ENCODE assay signal across 8 cellular contexts in the genomic region with DNA sequence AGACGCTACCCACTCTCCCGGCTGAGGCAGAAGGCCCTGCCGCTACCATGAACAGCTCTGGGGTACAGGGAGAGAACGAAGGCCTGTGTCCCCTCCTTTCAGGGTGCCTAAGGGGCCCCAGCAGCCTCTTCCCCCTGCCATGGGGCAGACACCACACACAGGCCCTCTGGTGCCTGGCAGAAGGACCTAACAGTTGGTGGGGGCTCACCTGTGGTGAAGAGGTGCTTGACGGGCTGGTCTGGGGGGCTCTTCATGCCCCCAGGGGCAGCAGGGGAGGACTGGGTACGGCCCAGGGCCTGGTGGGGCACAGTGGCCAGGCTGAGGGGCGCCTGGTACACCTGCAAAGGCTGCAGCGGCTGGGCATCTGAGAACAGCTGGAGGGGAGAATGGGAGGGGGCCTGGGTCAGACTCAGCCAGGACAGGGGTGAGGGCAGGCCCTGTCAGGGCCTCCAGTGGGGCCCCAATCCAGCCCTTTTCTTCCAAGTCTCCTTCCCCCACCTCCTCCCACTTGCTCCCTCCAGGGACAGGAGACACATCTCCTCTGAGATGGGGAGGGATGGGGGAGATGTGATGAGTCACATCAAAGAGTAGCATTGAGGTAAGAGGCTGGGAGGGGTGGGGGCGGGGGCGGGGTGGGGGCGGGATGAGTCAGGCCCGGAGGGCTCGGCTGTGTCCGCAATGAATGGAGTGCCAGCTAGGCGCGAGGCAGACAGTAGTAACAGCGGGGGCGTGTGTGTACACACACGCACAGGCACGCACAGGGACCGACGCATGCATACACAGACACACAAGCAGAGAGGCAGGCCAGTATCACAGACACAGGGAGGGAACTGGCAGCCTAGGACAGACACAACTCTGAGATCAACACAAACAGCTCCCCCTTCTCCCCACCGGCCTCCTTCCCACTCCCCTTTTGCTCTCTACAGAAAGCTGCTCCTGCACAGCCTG. TPM values are rescaled to one million over a fixed set of nuclear protein-coding genes. Genes with fewer than 3 reads are reported as not detected.
DNase-seq lines count a peak whose midpoint lies in the region; ATAC-seq, FAIRE-seq and TF ChIP-seq lines count a peak whose summit lies in the region.

No MANE protein-coding gene starts in this region.

- H3K36me3 ChIP-seq in neural cell (ENCODE audit: insufficient read depth, low read length) = no peaks in the 10 kb centered on the region

- H3K9me3 ChIP-seq in A549 (no peaks in the 10 kb centered on the region), neural cell (ENCODE audit: low read length) (no peaks in the 10 kb centered on the region)

- ATAC-seq in A549 (peak; percentile 65 to 76), HG03159 (IDR thresholded peaks at IDR 0.05; ENCODE audit: unreplicated experiment) (no peak), HG02938 (IDR thresholded peaks at IDR 0.05; ENCODE audit: unreplicated experiment) (no peak)

- H3K27ac Mint-ChIP-seq in activated CD4-positive, alpha-beta T cell treated with anti-CD3 and anti-CD28 coated beads, Interleukin-2, amount 10 ng/mL, durations not matched to agents 7 days and 5 days = peak overlapping the region; percentile 60
- H3K27ac Mint-ChIP-seq in type B pancreatic cell = peak overlapping the region; percentile 87

- no peak for TF ChIP-seq POLR2A in A549 (IDR thresholded peaks at IDR 0.05; ENCODE audit: low read length)

- H3K4me1 Mint-ChIP-seq in activated CD4-positive, alpha-beta T cell treated with anti-CD3 and anti-CD28 coated beads, Interleukin-2, amount 10 ng/mL, durations not matched to agents 7 days and 5 days = peaks cover 6% of the 10 kb centered on the region
- peaks cover 20% of the 10 kb centered on the region for H3K4me1 Mint-ChIP-seq in type B pancreatic cell (ENCODE audit: unreplicated experiment)

- POLR2A ChIA-PET in A549 (lab: Yijun Ruan, JAX) = interaction anchor here (1.2 to 2.4 kb wide), 5 partner anchors 8 to 37 kb away, joined by 4 to 10 read pairs (median 4); a partner anchor contains a TSS
- POLR2A ChIA-PET in activated CD4-positive, alpha-beta T cell treated with anti-CD3 and anti-CD28 coated beads, Interleukin-2, amount 10 ng/mL, durations not matched to agents 7 days and 5 days (lab: Charles Lee) = no interaction called here

- H3K36me3 Mint-ChIP-seq in activated CD4-positive, alpha-beta T cell treated with anti-CD3 and anti-CD28 coated beads, Interleukin-2, amount 10 ng/mL, durations not matched to agents 7 days and 5 days (ENCODE audit: low read depth) = peaks cover 3% of the 10 kb centered on the region
- H3K36me3 Mint-ChIP-seq in type B pancreatic cell = peaks cover 5% of the 10 kb centered on the region

- H3K9ac ChIP-seq in neural cell (ENCODE audit: low read length) = peak overlapping the region; percentile 46

- TF ChIP-seq EP300 in A549 (IDR thresholded peaks at IDR 0.05) (peak in 1 of 2 experiments; percentile 42; a peak in 1 of 5 replicates), neural cell (conservative IDR thresholded peaks at IDR 0.05; ENCODE audit: poor library complexity, severe bottlenecking) (no peak)

- TF ChIP-seq RAD21 in A549 (conservative IDR thresholded peaks at IDR 0.05 in 1 of 2, IDR thresholded peaks at IDR 0.05 in 1 of 2) = peak in 1 of 2 experiments; percentile 49; a peak in 3 of 5 replicates
- TF ChIP-seq RAD21 in neural cell (conservative IDR thresholded peaks at IDR 0.05) = no peak

- TF ChIP-seq CTCF in A549 (IDR thresholded peaks at IDR 0.05) (no peak), dorsolateral prefrontal cortex (IDR thresholded peaks at IDR 0.05 in 54 of 56, conservative IDR thresholded peaks at IDR 0.05 in 2 of 56; ENCODE audit: low read depth in 1 of 56, partially characterized antibody in 56 of 56) (no peak), neural cell (IDR thresholded peaks at IDR 0.05; ENCODE audit: poor library complexity, severe bottlenecking) (no peak), type B pancreatic cell (conservative IDR thresholded peaks at IDR 0.05) (no peak)

- no peaks in the 10 kb centered on the region for H3K9me2 ChIP-seq in neural cell (ENCODE audit: insufficient read depth, low read length)

- intact Hi-C loops in dorsolateral prefrontal cortex (cut with DNase I) = no loop called here

- CTCF ChIA-PET in A549 (lab: Yijun Ruan, JAX) = interaction anchor here (0.6 to 39.6 kb wide), 12 partner anchors 9 to 265 kb away, joined by 3 to 1202 read pairs (median 4); a partner anchor contains a TSS
- CTCF ChIA-PET in activated CD4-positive, alpha-beta T cell treated with anti-CD3 and anti-CD28 coated beads, Interleukin-2, amount 10 ng/mL, durations not matched to agents 7 days and 5 days (lab: Charles Lee) = interaction anchor here (0.6 to 1.1 kb wide), 3 partner anchors 12 to 176 kb away, joined by 3 read pairs; no protein-coding TSS in a partner anchor

- no peaks in the 10 kb centered on the region for H3F3A ChIP-seq in neural cell (ENCODE audit: insufficient read depth, low read length, poor library complexity, severe bottlenecking)

- H2AFZ ChIP-seq in neural cell (ENCODE audit: low read depth, low read length) = no peak overlapping the region

- peak overlapping the region; percentile 84 to 89 for H3K27ac ChIP-seq in A549
- H3K27ac ChIP-seq in dorsolateral prefrontal cortex = peak overlapping the region in 56 of 59 donors; percentile 1 to 92 (median 66)
- peak overlapping the region; percentile 24 for H3K27ac ChIP-seq in neural cell (ENCODE audit: low read length)

- H3K27me3 ChIP-seq in dorsolateral prefrontal cortex (no peaks in the 10 kb centered on the region), neural cell (ENCODE audit: insufficient read depth, low read depth, low read length) (no peaks in the 10 kb centered on the region)

- no peaks in the 10 kb centered on the region for H3K9me3 Mint-ChIP-seq in activated CD4-positive, alpha-beta T cell treated with anti-CD3 and anti-CD28 coated beads, Interleukin-2, amount 10 ng/mL, durations not matched to agents 7 days and 5 days
- no peaks in the 10 kb centered on the region for H3K9me3 Mint-ChIP-seq in type B pancreatic cell

- H3K4me3 ChIP-seq in A549 (peak overlapping the region; percentile 0; the same call in 1 of the 3 replicates), dorsolateral prefrontal cortex (no peak overlapping the region), neural cell (ENCODE audit: low read length) (no peak overlapping the region)

- H3K4me3 Mint-ChIP-seq in activated CD4-positive, alpha-beta T cell treated with anti-CD3 and anti-CD28 coated beads, Interleukin-2, amount 10 ng/mL, durations not matched to agents 7 days and 5 days = no peak overlapping the region
- H3K4me3 Mint-ChIP-seq in type B pancreatic cell = peak overlapping the region; percentile 79

- DNase-seq in A549 (ENCODE audit: low read depth in 1 of 2, low spot score in 1 of 2) (peak; percentile 87 to 96), HUDEP-2 (lab: John Stamatoyannopoulos, UW; ENCODE audit: unreplicated experiment in 76 of 76) (peak in 67 of 76 experiments; percentile 3 to 90 (median 58)), dorsolateral prefrontal cortex (peak in 7 of 10 donors; percentile 64 to 87 (median 75)), type B pancreatic cell (ENCODE audit: extremely low spot score, unreplicated experiment) (no peak)
- no peak for DNase-seq in activated CD4-positive, alpha-beta T cell treated with anti-CD3 and anti-CD28 coated beads, Interleukin-2, amount 10 ng/mL, durations not matched to agents 7 days and 5 days

- peak overlapping the region; percentile 72 for H3K4me2 ChIP-seq in A549
- no peak overlapping the region for H3K4me2 ChIP-seq in neural cell (ENCODE audit: low read length)

- FAIRE-seq in A549 (lab: Jason Lieb, UNC) = no peak

- WGBS in A549 (ENCODE audit: missing lambda C conversion rate) = 24% methylated on average over 17 of the region's 23 CpGs

- peaks cover 32% of the 10 kb centered on the region for H3K4me1 ChIP-seq in A549

- H4K20me1 ChIP-seq in neural cell (ENCODE audit: insufficient read depth) = no peaks in the 10 kb centered on the region

- no peaks in the 10 kb centered on the region for H3K27me3 Mint-ChIP-seq in activated CD4-positive, alpha-beta T cell treated with anti-CD3 and anti-CD28 coated beads, Interleukin-2, amount 10 ng/mL, durations not matched to agents 7 days and 5 days
- H3K27me3 Mint-ChIP-seq in type B pancreatic cell = no peaks in the 10 kb centered on the region

- H3K79me2 ChIP-seq in neural cell (replicated peaks; ENCODE audit: insufficient read depth, low read length) = no peaks in the 10 kb centered on the region

RNA-seq across cellular contexts. Expression of a gene that starts 16.1 kb away (rescaled TPM):
- polyA plus RNA-seq in A549 (2011; rRNA removed) = 104 TPM in 2 replicates
- 216 and 285 TPM in 2 replicates for polyA plus RNA-seq in A549 (2012; cell fraction: cytosol; rRNA removed)
- polyA plus RNA-seq in A549 (2012; cell fraction: nucleus; rRNA removed) = 173 and 235 TPM in 2 replicates
- polyA plus RNA-seq in A549 (2017; fragmentation: RNase III; extraction: RNeasy Plus Mini Kit Qiagen cat#74134 plus additional on column Dnase treatment) = 122 to 130 TPM (median 128 TPM) in 3 replicates
- polyA minus RNA-seq in A549 (2011; rRNA and poly(A)+ RNA removed) = 147 and 151 TPM in 2 replicates
- 10 to 100 TPM; 18.1 to 25.2 TPM for total RNA-seq in activated CD4-positive, alpha-beta T cell treated with anti-CD3 and anti-CD28 coated beads, Interleukin-2, amount 10 ng/mL, durations not matched to agents 7 days and 5 days
- 10 to 100 TPM; 29.8 to 60.2 (median 41.8) TPM for total RNA-seq in dorsolateral prefrontal cortex
- 10.8 and 16.7 TPM in 2 replicates for polyA plus RNA-seq in neural cell
- polyA minus RNA-seq in neural cell = 19.3 and 22.2 TPM in 2 replicates
- total RNA-seq in type B pancreatic cell (ENCODE audit: low replicate concordance) = 63.6 and 63.7 TPM in 2 replicates

RNA-seq across cellular contexts. Expression of a gene that starts 20.2 kb away (rescaled TPM):
- 64.9 and 75.0 TPM in 2 replicates for polyA plus RNA-seq in A549 (2011; rRNA removed)
- 33.6 and 38.9 TPM in 2 replicates for polyA plus RNA-seq in A549 (2012; cell fraction: cytosol; rRNA removed)
- polyA plus RNA-seq in A549 (2012; cell fraction: nucleus; rRNA removed) = 15.7 and 19.4 TPM in 2 replicates
- polyA plus RNA-seq in A549 (2017; fragmentation: RNase III; extraction: RNeasy Plus Mini Kit Qiagen cat#74134 plus additional on column Dnase treatment) = 42.4 to 43.9 TPM (median 43.1 TPM) in 3 replicates
- 72.8 and 73.5 TPM in 2 replicates for polyA minus RNA-seq in A549 (2011; rRNA and poly(A)+ RNA removed)
- 10 to 100 TPM; 59.3 to 64.8 TPM for total RNA-seq in activated CD4-positive, alpha-beta T cell treated with anti-CD3 and anti-CD28 coated beads, Interleukin-2, amount 10 ng/mL, durations not matched to agents 7 days and 5 days
- 10 to 100 TPM; 27.5 to 55.0 (median 39.7) TPM for total RNA-seq in dorsolateral prefrontal cortex
- 9.6 and 12.0 TPM in 2 replicates for polyA plus RNA-seq in neural cell
- 25.2 and 26.8 TPM in 2 replicates for polyA minus RNA-seq in neural cell
- total RNA-seq in type B pancreatic cell (ENCODE audit: low replicate concordance) = 44.8 and 50.6 TPM in 2 replicates

RNA-seq across cellular contexts. Expression of a gene that starts 36.8 kb away (rescaled TPM):
- 3.1 and 5.7 TPM in 2 replicates for polyA plus RNA-seq in A549 (2011; rRNA removed)
- 1.9 and 3.7 TPM in 2 replicates for polyA plus RNA-seq in A549 (2012; cell fraction: cytosol; rRNA removed)
- polyA plus RNA-seq in A549 (2012; cell fraction: nucleus; rRNA removed) = 11.9 and 12.9 TPM in 2 replicates
- 3.2 to 7.1 TPM (median 4.5 TPM) in 3 replicates for polyA plus RNA-seq in A549 (2017; fragmentation: RNase III; extraction: RNeasy Plus Mini Kit Qiagen cat#74134 plus additional on column Dnase treatment)
- polyA minus RNA-seq in A549 (2011; rRNA and poly(A)+ RNA removed) = 8.4 and 11.0 TPM in 2 replicates
- total RNA-seq in activated CD4-positive, alpha-beta T cell treated with anti-CD3 and anti-CD28 coated beads, Interleukin-2, amount 10 ng/mL, durations not matched to agents 7 days and 5 days = 10 to 100 TPM; 27.0 to 32.3 TPM
- total RNA-seq in dorsolateral prefrontal cortex = 100 to 1,000 TPM in 88 of 120 experiments, 10 to 100 TPM in 32; 70.3 to 155 (median 110) TPM
- 93.0 and 97.8 TPM in 2 replicates for polyA plus RNA-seq in neural cell
- 90.8 and 111 TPM in 2 replicates for polyA minus RNA-seq in neural cell
- 43.3 and 48.9 TPM in 2 replicates for total RNA-seq in type B pancreatic cell (ENCODE audit: low replicate concordance)

RNA-seq across cellular contexts. Expression of a gene that starts 55.1 kb away (rescaled TPM):
- 5.4 and 5.6 TPM in 2 replicates for polyA plus RNA-seq in A549 (2011; rRNA removed)
- 8.2 and 11.1 TPM in 2 replicates for polyA plus RNA-seq in A549 (2012; cell fraction: cytosol; rRNA removed)
- 23.5 and 24.0 TPM in 2 replicates for polyA plus RNA-seq in A549 (2012; cell fraction: nucleus; rRNA removed)
- polyA plus RNA-seq in A549 (2017; fragmentation: RNase III; extraction: RNeasy Plus Mini Kit Qiagen cat#74134 plus additional on column Dnase treatment) = 6.0 to 7.1 TPM (median 6.8 TPM) in 3 replicates
- polyA minus RNA-seq in A549 (2011; rRNA and poly(A)+ RNA removed) = 16.0 and 16.7 TPM in 2 replicates
- total RNA-seq in activated CD4-positive, alpha-beta T cell treated with anti-CD3 and anti-CD28 coated beads, Interleukin-2, amount 10 ng/mL, durations not matched to agents 7 days and 5 days = 10 to 100 TPM; 15.1 to 16.4 TPM
- 1 to 10 TPM in 35 of 120 experiments, under 1 TPM in 74, not detected in 11; 0.19 to 2.8 (median 0.78) TPM for total RNA-seq in dorsolateral prefrontal cortex
- 1.3 TPM in 2 replicates for polyA plus RNA-seq in neural cell
- polyA minus RNA-seq in neural cell = 1.5 and 1.7 TPM in 2 replicates
- 5.4 and 10.6 TPM in 2 replicates for total RNA-seq in type B pancreatic cell (ENCODE audit: low replicate concordance)

Comparison
In these comparisons a context has a peak if more than half of its experiments do, and no peak if none do; other contexts are left out.
1. ATAC-seq: peak in A549 (2 of 2); none in HG03159 (single experiment) and HG02938 (single experiment).
2. DNase-seq: peak in A549 (2 of 2), HUDEP-2 (67 of 76) and dorsolateral prefrontal cortex (7 of 10); none in activated CD4-positive, alpha-beta T cell treated with anti-CD3 and anti-CD28 coated beads, Interleukin-2, amount 10 ng/mL, durations not matched to agents 7 days and 5 days (single experiment) and type B pancreatic cell (single experiment).
3. H3K27ac ChIP-seq: peak in every context shown above with its lines; median percentile 86 in A549; 66 in dorsolateral prefrontal cortex; 24 in neural cell.